ENCODE assay signal across 26 cellular contexts in genomic region chr3:124999317-124999716, GRCh38. TPM values are rescaled to one million over a fixed set of nuclear protein-coding genes. Genes with fewer than 3 reads are reported as not detected.
DNase-seq lines count a peak whose midpoint lies in the region; ATAC-seq, FAIRE-seq and TF ChIP-seq lines count a peak whose summit lies in the region.
"Had no signal": no experiment of that assay in that cellular context is flagged by ENCODE, and none has a peak within 500 bp of the region (broad histone marks: within the 10 kb centered on the region; RNA-seq: fewer than 3 reads in every experiment).

No MANE protein-coding gene starts in this region.

- no peak overlapping the region for H3K4me3 Mint-ChIP-seq in CD8-positive, alpha-beta memory T cell
- H3K4me3 Mint-ChIP-seq: activated CD8-positive, alpha-beta memory T cell treated with anti-CD3 and anti-CD28 coated beads, Interleukin-2, amount 10 ng/mL, durations not matched to agents 7 days and 5 days; activated naive CD4-positive, alpha-beta T cell treated with anti-CD3 and anti-CD28 coated beads, Interleukin-2, amount 50 U/mL, for 24 hours; activated T-cell treated with anti-CD3 and anti-CD28 coated beads, Interleukin-2, amount 50 U/mL, for 72 hours; CD8-positive, alpha-beta T cell; T-helper 2 cell treated with Interferon-gamma antibody and Interleukin-4, amounts not matched to agents 5 μg/mL and 100 μg/mL, for 36 hours had no signal

- H3K9me3 Mint-ChIP-seq in CD8-positive, alpha-beta memory T cell, result no peaks in the 10 kb centered on the region
- H3K9me3 Mint-ChIP-seq: activated naive CD4-positive, alpha-beta T cell treated with anti-CD3 and anti-CD28 coated beads, Interleukin-2, amount 50 U/mL, for 24 hours; activated T-cell treated with anti-CD3 and anti-CD28 coated beads, Interleukin-2, amount 50 U/mL, for 72 hours; CD8-positive, alpha-beta T cell; T-helper 2 cell treated with Interferon-gamma antibody and Interleukin-4, amounts not matched to agents 5 μg/mL and 100 μg/mL, for 36 hours had no signal

- H3K4me3 ChIP-seq in pancreas (no peak overlapping the region), aorta (ENCODE audit: low read length in 2 of 2) (no peak overlapping the region)
- no peak overlapping the region for H3K4me3 ChIP-seq in CD8-positive, alpha-beta memory T cell (ENCODE audit: low read length)
- H3K4me3 ChIP-seq: SK-N-MC, smooth muscle cell, tibial nerve had no signal

- POLR2A ChIA-PET in CD8-positive, alpha-beta memory T cell (lab: Charles Lee), result no interaction called here

- H3K4me1 Mint-ChIP-seq in CD8-positive, alpha-beta memory T cell, result peaks cover 5 to 7% (median 5%) of the 10 kb centered on the region in 3 donors

- no peaks in the 10 kb centered on the region for H3K27me3 Mint-ChIP-seq in CD8-positive, alpha-beta memory T cell
- H3K27me3 Mint-ChIP-seq: activated CD8-positive, alpha-beta memory T cell treated with anti-CD3 and anti-CD28 coated beads, Interleukin-2, amount 10 ng/mL, durations not matched to agents 7 days and 5 days; activated naive CD4-positive, alpha-beta T cell treated with anti-CD3 and anti-CD28 coated beads, Interleukin-2, amount 50 U/mL, for 24 hours had no signal

- H3K27me3 ChIP-seq in pancreas (no peaks in the 10 kb centered on the region), aorta (ENCODE audit: control insufficient read depth in 1 of 2, insufficient read depth in 2 of 2, low read length in 1 of 2) (no peaks in the 10 kb centered on the region)
- H3K27me3 ChIP-seq in CD8-positive, alpha-beta memory T cell (ENCODE audit: insufficient read depth, low read length, poor library complexity, severe bottlenecking), result no peaks in the 10 kb centered on the region
- H3K27me3 ChIP-seq: tibial nerve had no signal

- H3K27ac ChIP-seq in pancreas (peak overlapping the region; percentile 13 to 57 (median 52)), aorta (ENCODE audit: low read depth in 1 of 2, low read length in 2 of 2) (no peak overlapping the region)
- no peak overlapping the region for H3K27ac ChIP-seq in CD8-positive, alpha-beta memory T cell (ENCODE audit: low read depth, low read length)
- H3K27ac ChIP-seq: HL-60, SK-N-MC, tibial nerve had no signal

- WGBS in pancreas, 2 donors, result 10 to 12% methylated on average over 1 of the region's 1 CpG
- WGBS in aorta, 2 donors, result 3 to 6% methylated on average over 1 of the region's 1 CpG

- TF ChIP-seq CTCF in pancreas (IDR thresholded peaks at IDR 0.05), result no peak

- peak overlapping the region in 2 of 8 donors; percentile 33 to 70 for H3K27ac Mint-ChIP-seq in CD8-positive, alpha-beta memory T cell
- H3K27ac Mint-ChIP-seq: activated CD8-positive, alpha-beta memory T cell treated with anti-CD3 and anti-CD28 coated beads, Interleukin-2, amount 10 ng/mL, durations not matched to agents 7 days and 5 days; activated naive CD4-positive, alpha-beta T cell treated with anti-CD3 and anti-CD28 coated beads, Interleukin-2, amount 50 U/mL, for 24 hours; activated T-cell treated with anti-CD3 and anti-CD28 coated beads, Interleukin-2, amount 50 U/mL, for 72 hours; CD8-positive, alpha-beta T cell; T-helper 2 cell treated with Interferon-gamma antibody and Interleukin-4, amounts not matched to agents 5 μg/mL and 100 μg/mL, for 36 hours had no signal

- H3K9me3 ChIP-seq in pancreas (no peaks in the 10 kb centered on the region), aorta (ENCODE audit: control insufficient read depth, low read length) (no peaks in the 10 kb centered on the region)
- H3K9me3 ChIP-seq in CD8-positive, alpha-beta memory T cell (ENCODE audit: low read length), result no peaks in the 10 kb centered on the region
- H3K9me3 ChIP-seq: tibial nerve had no signal

- peaks cover 35 to 39% (median 35%) of the 10 kb centered on the region in 3 donors for H3K4me1 ChIP-seq in pancreas
- peaks cover 25% of the 10 kb centered on the region for H3K4me1 ChIP-seq in CD8-positive, alpha-beta memory T cell (ENCODE audit: insufficient read depth, low read length)
- H3K4me1 ChIP-seq in aorta (ENCODE audit: control insufficient read depth in 1 of 2, insufficient read depth in 2 of 2, low read length in 2 of 2), result no peaks in the 10 kb centered on the region

- intact Hi-C loops in Right ventricle myocardium inferior (cut with DNase I), result loop anchor here (5.0 to 10.0 kb wide), 2 partner anchors 143 to 375 kb away; partner anchors contain the start of gene ZNF148
- intact Hi-C loops in cardiac septum (cut with DNase I), result loop anchor here (5.0 to 10.0 kb wide), 2 partner anchors 143 to 375 kb away; partner anchors contain the start of gene ZNF148
- intact Hi-C loops in left ventricle myocardium superior (cut with micrococcal nuclease), result no loop called here
- intact Hi-C loops in pancreas (cut with DNase I), result loop anchor here in 1 of 3 donors (10.0 kb wide), 1 partner anchor 435 kb away; no protein-coding TSS in a partner anchor
- intact Hi-C loops in aorta (cut with DNase I), result loop anchor here (2.0 to 5.0 kb wide), 2 partner anchors 438 to 439 kb away; no protein-coding TSS in a partner anchor

- CTCF ChIA-PET in CD8-positive, alpha-beta memory T cell (lab: Charles Lee), result no interaction called here

- ATAC-seq in Right ventricle myocardium inferior (peak; percentile 18), left ventricle myocardium superior (peak; percentile 26), pancreas (peak; percentile 27 to 65 (median 53)), aorta (ENCODE audit: low FRiP score) (no peak)
- ATAC-seq: activated CD8-positive, alpha-beta memory T cell treated with anti-CD3 and anti-CD28 coated beads, Interleukin-2, amount 10 ng/mL, durations not matched to agents 7 days and 5 days; activated T-cell treated with anti-CD3 and anti-CD28 coated beads, Interleukin-2, amount 50 U/mL, for 72 hours; CD8-positive, alpha-beta T cell; HCT116 had no signal

- H3K36me3 Mint-ChIP-seq in CD8-positive, alpha-beta memory T cell, result peaks cover 13 to 98% (median 36%) of the 10 kb centered on the region in 3 donors

- H3K36me3 ChIP-seq in pancreas (peaks cover 0 to 19% (median 4%) of the 10 kb centered on the region in 3 donors), aorta (ENCODE audit: control insufficient read depth in 1 of 2, insufficient read depth in 2 of 2, low read length in 1 of 2) (peaks cover 5% of the 10 kb centered on the region in 2 donors)
- peaks cover 33% of the 10 kb centered on the region for H3K36me3 ChIP-seq in CD8-positive, alpha-beta memory T cell (ENCODE audit: insufficient read depth, low read length)

- DNase-seq in Right ventricle myocardium inferior (ENCODE audit: missing footprints) (no peak), cardiac septum (ENCODE audit: low spot score) (no peak), left ventricle myocardium superior (no peak), pancreas (peak in 3 of 6 donors; percentile 30 to 43 (median 32)), SIG-M5 (lab: John Stamatoyannopoulos, UW) (no peak), aorta (no peak)
- DNase-seq in CD8-positive, alpha-beta memory T cell, result no peak
- no peak for DNase-seq in activated naive CD4-positive, alpha-beta T cell (lab: John Stamatoyannopoulos, UW)
- DNase-seq: activated CD4-positive, alpha-beta T cell treated with anti-CD3 and anti-CD28 coated beads, Interleukin-2, amount 50 U/mL, for 1 hour; activated CD8-positive, alpha-beta memory T cell treated with anti-CD3 and anti-CD28 coated beads, Interleukin-2, amount 10 ng/mL, durations not matched to agents 7 days and 5 days; activated T-cell treated with anti-CD3 and anti-CD28 coated beads, Interleukin-2, amount 50 U/mL, for 72 hours; CD8-positive, alpha-beta T cell; effector CD4-positive, alpha-beta T cell; foreskin melanocyte; hippocampal formation; NCI-H1694 treated with DMSO at 0.1 percent for 48 hours; NCI-H526 treated with DMSO at 0.1 percent for 48 hours; stimulated activated CD4-positive, alpha-beta T cell treated with anti-CD3 and anti-CD28 coated beads, Interleukin-2, amount 100 ng/mL, for 48 hours; stimulated activated naive CD4-positive, alpha-beta T cell had no signal

- no peak for FAIRE-seq in pancreas (lab: Jason Lieb, UNC)

RNA-seq across cellular contexts. Expression of gene HEG1, which starts 56.5 kb away (rescaled TPM):
- total RNA-seq in Right ventricle myocardium inferior (95.0 TPM), cardiac septum (151 TPM), left ventricle myocardium superior (102 TPM), pancreas (10 to 100 TPM; 19.7 to 36.6 (median 22.2) TPM), aorta (100 to 1,000 TPM in 1 of 2 donors, 10 to 100 TPM in 1; 99.3 to 204 TPM)
- polyA plus RNA-seq in pancreas (10 to 100 TPM in 1 of 2 donors, 1 to 10 TPM in 1; 9.6 to 11.3 TPM), aorta (10 to 100 TPM in 1 of 2 donors, 1 to 10 TPM in 1; 4.9 to 12.0 TPM)
- total RNA-seq in CD8-positive, alpha-beta memory T cell, result 10 to 100 TPM; 20.9 to 21.3 TPM
- polyA plus RNA-seq in CD8-positive, alpha-beta memory T cell, result 6.3 TPM

Comparison
In these comparisons a context has a peak if more than half of its experiments do, and no peak if none do; other contexts are left out.
1. H3K27ac ChIP-seq: peak in pancreas (4 of 4); none in CD8-positive, alpha-beta memory T cell (single experiment) and aorta (0 of 2).